2 cellular contexts compared by ENCODE assay signal in genomic region chr10:127854769-127855583, GRCh38.
TF ChIP-seq lines count a peak whose summit lies in the region.

No MANE protein-coding gene starts in this region.

TF ChIP-seq in H1, 55 proteins besides CTCF, POLR2A, EP300 and RAD21:
- TF ChIP-seq SRF (IDR thresholded peaks at IDR 0.05; ENCODE audit: low read depth, low read length) (no peak), KDM5A (IDR thresholded peaks at IDR 0.05; ENCODE audit: low read length) (no peak), E2F6 (IDR thresholded peaks at IDR 0.05) (no peak), MAFK (IDR thresholded peaks at IDR 0.05; ENCODE audit: low read depth, low read length) (no peak), JUN (IDR thresholded peaks at IDR 0.05; ENCODE audit: low read depth, low read length) (no peak), KDM1A (IDR thresholded peaks at IDR 0.05; ENCODE audit: borderline replicate concordance, low read length) (no peak), USF2 (IDR thresholded peaks at IDR 0.05; ENCODE audit: low read length) (no peak), CBX8 (IDR thresholded peaks at IDR 0.05; ENCODE audit: borderline replicate concordance, low read depth, low read length) (no peak), BCL11A (IDR thresholded peaks at IDR 0.05; ENCODE audit: low read depth in 2 of 2, low read length in 2 of 2) (no peak), GTF2F1 (IDR thresholded peaks at IDR 0.05; ENCODE audit: borderline replicate concordance, low read depth, low read length) (no peak), HDAC6 (IDR thresholded peaks at IDR 0.05; ENCODE audit: low read depth, low read length) (no peak), TCF12 (IDR thresholded peaks at IDR 0.05; ENCODE audit: low read depth, low read length) (no peak), SUZ12 (IDR thresholded peaks at IDR 0.05; ENCODE audit: low read length) (no peak), ATF3 (IDR thresholded peaks at IDR 0.05; ENCODE audit: insufficient read depth, low read depth, low read length) (no peak), SIN3A (conservative IDR thresholded peaks at IDR 0.05 in 1 of 2, IDR thresholded peaks at IDR 0.05 in 1 of 2; ENCODE audit: low read depth in 1 of 2, low read length in 2 of 2) (no peak), KDM4A (IDR thresholded peaks at IDR 0.05; ENCODE audit: low read depth, low read length, severe bottlenecking) (no peak)

TF ChIP-seq in SK-N-SH, 30 proteins besides CTCF, POLR2A, EP300 and RAD21:
- TF ChIP-seq TAF1 (IDR thresholded peaks at IDR 0.05; ENCODE audit: borderline replicate concordance, low read depth, low read length) (no peak), POLR2AphosphoS5 (IDR thresholded peaks at IDR 0.05; ENCODE audit: low read depth, low read length) (no peak)
TF ChIP-seq in SK-N-SH: peak in this region for 0.
